5 cellular contexts compared by ENCODE assay signal in genomic region chr11:118991486-118992038, GRCh38. TPM values are rescaled to one million over a fixed set of nuclear protein-coding genes. Genes with fewer than 3 reads are reported as not detected.
"Had no signal": no experiment of that assay in that cellular context is flagged by ENCODE, and none has a peak within 500 bp of the region (broad histone marks: within the 10 kb centered on the region; RNA-seq: fewer than 3 reads in every experiment).

No MANE protein-coding gene starts in this region.

RNA-seq across cellular contexts. Expression of gene FOXR1, which starts 20.0 kb away (rescaled TPM):
- total RNA-seq: HepG2, HT-29, HT1080, IMR-90 had no signal
- polyA plus RNA-seq: HepG2, IgD-negative memory B cell, IMR-90 had no signal

RNA-seq across cellular contexts. Expression of gene UPK2, which starts 35.5 kb away (rescaled TPM):
- total RNA-seq: HepG2, HT-29, HT1080, IMR-90 had no signal
- polyA plus RNA-seq: HepG2, IgD-negative memory B cell had no signal
